In the genomic region with DNA sequence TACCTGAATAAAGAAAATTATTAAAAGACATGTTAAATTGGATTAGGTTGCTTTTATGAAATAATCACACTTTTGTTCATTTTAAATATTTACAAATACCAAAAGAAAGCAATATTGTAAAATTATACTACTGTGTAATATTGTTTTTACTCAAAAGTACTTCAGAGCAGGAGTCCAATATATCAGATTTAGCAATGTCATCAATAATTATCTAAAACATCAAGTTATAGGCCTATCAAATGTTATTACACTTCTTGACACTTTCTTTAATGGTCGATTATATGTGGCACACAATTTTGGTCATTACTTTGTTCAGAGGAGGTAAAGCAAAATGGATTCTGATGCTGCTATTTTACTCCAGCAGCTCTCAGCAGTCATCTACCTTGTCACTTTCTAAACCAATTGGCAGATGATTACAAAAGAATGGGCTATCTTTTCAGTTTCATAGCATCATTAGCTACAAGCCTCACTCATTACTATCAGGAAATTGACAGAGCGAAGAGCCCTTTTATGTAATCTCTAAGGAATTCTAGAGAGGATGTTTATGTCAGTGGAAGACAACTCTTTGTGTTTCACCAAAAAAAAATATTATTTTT, we compare ENCODE assay signal across 14 cellular contexts.
DNase-seq lines count a peak whose midpoint lies in the region; ATAC-seq, FAIRE-seq and TF ChIP-seq lines count a peak whose summit lies in the region.
"Had no signal": no experiment of that assay in that cellular context is flagged by ENCODE, and none has a peak within 500 bp of the region (broad histone marks: within the 10 kb centered on the region; RNA-seq: fewer than 3 reads in every experiment).

No MANE protein-coding gene starts in this region.

- BruUV-seq in GM12878 (replicated peaks; lab: Mats Ljungman, UMichigan) = no TSS peak

- SMC1A ChIA-PET in GM12878 (lab: Charles Lee; ENCODE audit: uncharacterized antibody, unreplicated experiment) = no interaction called here

- WGBS in GM12878 (ENCODE audit: insufficient coverage, insufficient replicate concordance, low lambda C conversion rate, missing lambda C conversion rate) = 0% methylated on average over 2 of the region's 2 CpGs

- H3K36me3 ChIP-seq in GM12878 (ENCODE audit: control insufficient read depth in 2 of 2, insufficient read depth in 2 of 2, low read length in 1 of 2) = no peaks in the 10 kb centered on the region
- H3K36me3 ChIP-seq: BLaER1 treated with 17β-estradiol and CSF1 and Interleukin-3, amounts not matched to agents 10 nM and 100 nM had no signal

- TF ChIP-seq POLR2A in GM12878 (IDR thresholded peaks at IDR 0.05; ENCODE audit: low read depth, low read length) = no peak

- TF ChIP-seq RAD21 in GM12878 (IDR thresholded peaks at IDR 0.05; ENCODE audit: insufficient read depth, low read depth, low read length) = no peak

- TF ChIP-seq CTCF in GM12878 (IDR thresholded peaks at IDR 0.05 in 2 of 3, conservative IDR thresholded peaks at IDR 0.05 in 1 of 3; ENCODE audit: control insufficient read depth in 2 of 3, extremely low read depth in 1 of 3, insufficient read depth in 1 of 3, low read depth in 3 of 3, low read length in 3 of 3) = no peak

- H3K9me3 ChIP-seq in GM12878 (replicated peaks; ENCODE audit: control insufficient read depth, insufficient read depth, low read length) = no peaks in the 10 kb centered on the region
- H3K9me3 ChIP-seq: BLaER1 treated with 17β-estradiol and CSF1 and Interleukin-3, amounts not matched to agents 10 nM and 100 nM had no signal

- no peaks in the 10 kb centered on the region for H4K20me1 ChIP-seq in GM12878 (ENCODE audit: control insufficient read depth, insufficient read depth)
- H4K20me1 ChIP-seq: BLaER1 treated with 17β-estradiol and CSF1 and Interleukin-3, amounts not matched to agents 10 nM and 100 nM had no signal

- H2AFZ ChIP-seq in GM12878 (ENCODE audit: control insufficient read depth, low read depth, low read length) = no peak overlapping the region

- no peaks in the 10 kb centered on the region for H3K4me1 ChIP-seq in GM12878 (ENCODE audit: control insufficient read depth, insufficient read depth, low read length)

- H3K4me3 ChIP-seq in GM12878 = no peak overlapping the region
- H3K4me3 ChIP-seq: BLaER1 treated with 17β-estradiol and CSF1 and Interleukin-3, amounts not matched to agents 10 nM and 100 nM had no signal

- no peak overlapping the region for H3K9ac ChIP-seq in GM12878 (ENCODE audit: control insufficient read depth, insufficient read depth, low read length)
- H3K9ac ChIP-seq: BLaER1 treated with 17β-estradiol and CSF1 and Interleukin-3, amounts not matched to agents 10 nM and 100 nM had no signal

- intact Hi-C loops in GM12878 (cut with micrococcal nuclease; ENCODE audit: unreplicated experiment) = no loop called here

- RAD21 ChIA-PET in GM12878 (lab: Charles Lee; ENCODE audit: unreplicated experiment) = no interaction called here

- DNase-seq in NCI-H1436 (lab: John Stamatoyannopoulos, UW) (peak; percentile 32), NCI-H1436 treated with DMSO at 0.1 percent for 48 hours (lab: John Stamatoyannopoulos, UW) (no peak), GM12878 (ENCODE audit: low read depth, low spot score) (no peak), retina (peak; percentile 20), HTR-8/SVneo (ENCODE audit: insufficient read length, low spot score) (no peak), SIG-M5 (lab: John Stamatoyannopoulos, UW) (no peak)
- DNase-seq: AML-193; CD4-positive, CD25-positive, alpha-beta regulatory T cell; DMS53; GF-D8; H7 had no signal

- in situ Hi-C loops in GM12878 (cut with MboI) = no loop called here

- peak; percentile 55 for ATAC-seq in GM18907 (IDR thresholded peaks at IDR 0.05; ENCODE audit: unreplicated experiment)
- ATAC-seq in GM12878 = peak; percentile 93

- no peak for TF ChIP-seq EP300 in GM12878 (IDR thresholded peaks at IDR 0.05; ENCODE audit: borderline replicate concordance in 1 of 2, control insufficient read depth in 1 of 2, low read depth in 2 of 2, low read length in 2 of 2)

- POLR2A ChIA-PET in GM12878 (lab: Charles Lee) = no interaction called here

- H3K27ac ChIP-seq in GM12878 (ENCODE audit: control insufficient read depth, insufficient read depth) = no peak overlapping the region
- H3K27ac ChIP-seq: 22Rv1; BLaER1 treated with 17β-estradiol and CSF1 and Interleukin-3, amounts not matched to agents 10 nM and 100 nM had no signal

- no peaks in the 10 kb centered on the region for H3K27me3 ChIP-seq in GM12878 (replicated peaks in 1 of 2; ENCODE audit: control insufficient read depth in 2 of 2, insufficient read depth in 2 of 2, low read length in 1 of 2)
- H3K27me3 ChIP-seq: BLaER1 treated with 17β-estradiol and CSF1 and Interleukin-3, amounts not matched to agents 10 nM and 100 nM had no signal

- CTCF ChIA-PET in GM12878 (lab: Yijun Ruan, JAX) = no interaction called here

- H3K4me2 ChIP-seq in GM12878 (ENCODE audit: control insufficient read depth, insufficient read depth) = no peak overlapping the region

- H3K79me2 ChIP-seq in GM12878 (ENCODE audit: control insufficient read depth, insufficient read depth, low read length) = no peaks in the 10 kb centered on the region

- FAIRE-seq in GM12878 (lab: Jason Lieb, UNC) (no peak), HTR-8/SVneo (lab: Jason Lieb, UNC) (no peak)

TF ChIP-seq in GM12878, 131 proteins besides CTCF, POLR2A, EP300 and RAD21:
- TF ChIP-seq, protein P1, sequence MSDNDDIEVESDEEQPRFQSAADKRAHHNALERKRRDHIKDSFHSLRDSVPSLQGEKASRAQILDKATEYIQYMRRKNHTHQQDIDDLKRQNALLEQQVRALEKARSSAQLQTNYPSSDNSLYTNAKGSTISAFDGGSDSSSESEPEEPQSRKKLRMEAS (IDR thresholded peaks at IDR 0.05; ENCODE audit: low read depth, low read length) = no peak
- TF ChIP-seq ATF7 (IDR thresholded peaks at IDR 0.05; ENCODE audit: low read depth) = no peak
- TF ChIP-seq, protein P2, sequence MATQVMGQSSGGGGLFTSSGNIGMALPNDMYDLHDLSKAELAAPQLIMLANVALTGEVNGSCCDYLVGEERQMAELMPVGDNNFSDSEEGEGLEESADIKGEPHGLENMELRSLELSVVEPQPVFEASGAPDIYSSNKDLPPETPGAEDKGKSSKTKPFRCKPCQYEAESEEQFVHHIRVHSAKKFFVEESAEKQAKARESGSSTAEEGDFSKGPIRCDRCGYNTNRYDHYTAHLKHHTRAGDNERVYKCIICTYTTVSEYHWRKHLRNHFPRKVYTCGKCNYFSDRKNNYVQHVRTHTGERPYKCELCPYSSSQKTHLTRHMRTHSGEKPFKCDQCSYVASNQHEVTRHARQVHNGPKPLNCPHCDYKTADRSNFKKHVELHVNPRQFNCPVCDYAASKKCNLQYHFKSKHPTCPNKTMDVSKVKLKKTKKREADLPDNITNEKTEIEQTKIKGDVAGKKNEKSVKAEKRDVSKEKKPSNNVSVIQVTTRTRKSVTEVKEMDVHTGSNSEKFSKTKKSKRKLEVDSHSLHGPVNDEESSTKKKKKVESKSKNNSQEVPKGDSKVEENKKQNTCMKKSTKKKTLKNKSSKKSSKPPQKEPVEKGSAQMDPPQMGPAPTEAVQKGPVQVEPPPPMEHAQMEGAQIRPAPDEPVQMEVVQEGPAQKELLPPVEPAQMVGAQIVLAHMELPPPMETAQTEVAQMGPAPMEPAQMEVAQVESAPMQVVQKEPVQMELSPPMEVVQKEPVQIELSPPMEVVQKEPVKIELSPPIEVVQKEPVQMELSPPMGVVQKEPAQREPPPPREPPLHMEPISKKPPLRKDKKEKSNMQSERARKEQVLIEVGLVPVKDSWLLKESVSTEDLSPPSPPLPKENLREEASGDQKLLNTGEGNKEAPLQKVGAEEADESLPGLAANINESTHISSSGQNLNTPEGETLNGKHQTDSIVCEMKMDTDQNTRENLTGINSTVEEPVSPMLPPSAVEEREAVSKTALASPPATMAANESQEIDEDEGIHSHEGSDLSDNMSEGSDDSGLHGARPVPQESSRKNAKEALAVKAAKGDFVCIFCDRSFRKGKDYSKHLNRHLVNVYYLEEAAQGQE (IDR thresholded peaks at IDR 0.05; ENCODE audit: low read depth, low read length) = no peak
- no peak for TF ChIP-seq BHLHE40 (IDR thresholded peaks at IDR 0.05; ENCODE audit: borderline replicate concordance in 1 of 2, low read depth in 2 of 2, low read length in 1 of 2)
- no peak for TF ChIP-seq IKZF2 (IDR thresholded peaks at IDR 0.05)
- TF ChIP-seq ESRRA (IDR thresholded peaks at IDR 0.05; ENCODE audit: low read length) = no peak
- TF ChIP-seq TBL1XR1 (IDR thresholded peaks at IDR 0.05; ENCODE audit: low read depth, low read length) = no peak
- TF ChIP-seq FOXM1 (IDR thresholded peaks at IDR 0.05; ENCODE audit: low read depth, low read length) = no peak
- no peak for TF ChIP-seq CREM (IDR thresholded peaks at IDR 0.05; ENCODE audit: low read depth)
- TF ChIP-seq RELB (IDR thresholded peaks at IDR 0.05; ENCODE audit: low read depth) = no peak
- TF ChIP-seq YBX1 (IDR thresholded peaks at IDR 0.05) = no peak
- no peak for TF ChIP-seq KLF5 (IDR thresholded peaks at IDR 0.05; ENCODE audit: partially characterized antibody)
- no peak for TF ChIP-seq SIX5 (IDR thresholded peaks at IDR 0.05; ENCODE audit: low read depth, low read length, severe bottlenecking)
- TF ChIP-seq HDAC2 (IDR thresholded peaks at IDR 0.05) = no peak

Comparison
In these comparisons a context has a peak if more than half of its experiments do, and no peak if none do; other contexts are left out.
1. DNase-seq: peak in NCI-H1436 (single experiment) and retina (single experiment); none in NCI-H1436 treated with DMSO at 0.1 percent for 48 hours (single experiment), GM12878 (single experiment), HTR-8/SVneo (single experiment) and SIG-M5 (single experiment).